Comparison of ENCODE assay signal across 8 cellular contexts in the genomic region with DNA sequence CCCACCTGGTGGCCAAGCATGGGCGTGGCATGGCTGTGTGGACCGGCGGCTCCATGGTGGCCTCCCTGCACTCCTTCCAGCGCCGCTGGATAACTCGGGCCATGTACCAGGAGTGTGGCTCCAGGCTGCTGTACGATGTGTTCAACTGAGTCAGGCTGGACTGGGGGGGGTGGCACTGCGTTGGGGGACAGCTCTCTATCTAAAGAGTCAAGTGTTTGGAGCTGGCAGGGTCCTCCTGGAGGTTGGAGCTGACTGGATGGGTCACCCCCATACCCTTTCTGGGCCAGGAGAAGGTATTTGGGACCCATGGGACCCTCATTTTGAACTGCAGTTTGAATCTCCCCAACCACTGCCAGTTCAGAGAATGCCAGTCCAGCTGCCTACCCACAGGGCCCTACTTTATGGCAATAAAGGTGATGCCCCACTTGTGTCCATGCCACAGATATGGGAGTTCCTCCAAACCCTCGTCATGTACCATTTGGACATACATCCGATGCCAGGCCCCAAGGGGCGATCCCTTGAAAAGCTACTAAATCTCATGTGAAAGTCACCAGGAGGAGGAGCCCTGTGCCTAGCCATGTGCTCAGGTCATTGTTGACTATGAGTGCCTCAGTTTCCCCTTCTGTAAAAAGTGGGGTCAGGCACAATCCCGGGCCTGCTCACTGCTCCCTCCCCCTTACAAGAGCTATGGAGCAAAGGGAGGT. TPM values are rescaled to one million over a fixed set of nuclear protein-coding genes. Genes with fewer than 3 reads are reported as not detected.
A peak's percentile ranks its signal among the peaks of the same experiment; 100 is the strongest.
DNase-seq lines count a peak whose midpoint lies in the region; ATAC-seq and TF ChIP-seq lines count a peak whose summit lies in the region.

No MANE protein-coding gene starts in this region.

- TF ChIP-seq CTCF in cardiac muscle cell (IDR thresholded peaks at IDR 0.05; ENCODE audit: low read depth, low read length): peak; percentile 92

- peaks cover 13% of the 10 kb centered on the region for H3K36me3 ChIP-seq in cardiac muscle cell

- peak overlapping the region in 1 of 3 donors; percentile 70 for H3K27ac Mint-ChIP-seq in IgD-negative memory B cell
- H3K27ac Mint-ChIP-seq in activated T-cell treated with anti-CD3 and anti-CD28 coated beads, Interleukin-2, amount 50 U/mL, for 72 hours: no peak overlapping the region

- H3K9me3 Mint-ChIP-seq in IgD-negative memory B cell: no peaks in the 10 kb centered on the region
- H3K9me3 Mint-ChIP-seq in activated T-cell treated with anti-CD3 and anti-CD28 coated beads, Interleukin-2, amount 50 U/mL, for 72 hours: no peaks in the 10 kb centered on the region

- H3K4me3 Mint-ChIP-seq in IgD-negative memory B cell: peak overlapping the region; percentile 88 to 94 (median 92)
- peak overlapping the region; percentile 87 to 95 for H3K4me3 Mint-ChIP-seq in activated T-cell treated with anti-CD3 and anti-CD28 coated beads, Interleukin-2, amount 50 U/mL, for 72 hours

- H3K27ac ChIP-seq in cardiac muscle cell (no peak overlapping the region), skin epidermis (peak overlapping the region in 13 of 21 experiments; percentile 32 to 90 (median 78))

- no peaks in the 10 kb centered on the region for H3K27me3 Mint-ChIP-seq in IgD-negative memory B cell
- H3K27me3 Mint-ChIP-seq in activated T-cell treated with anti-CD3 and anti-CD28 coated beads, Interleukin-2, amount 50 U/mL, for 72 hours (ENCODE audit: low read depth): no peaks in the 10 kb centered on the region

- peak; percentile 64 for DNase-seq in activated CD4-positive, CD25-positive, alpha-beta regulatory T cell treated with anti-CD3 and anti-CD28 coated beads, Interleukin-2, amount 50 U/mL, for 16 hours (ENCODE audit: low read depth, low spot score)
- DNase-seq in activated CD4-positive, CD25-positive, alpha-beta regulatory T cell treated with anti-CD3 and anti-CD28 coated beads, Interleukin-2, amount 50 U/mL, for 72 hours: no peak
- DNase-seq in activated T-cell treated with anti-CD3 and anti-CD28 coated beads, Interleukin-2, amount 50 U/mL, for 72 hours: peak; percentile 84 to 86
- DNase-seq in cardiac muscle cell (ENCODE audit: low read depth in 1 of 2, low spot score in 1 of 2): peak in 1 of 2 donors; percentile 78
- no peak for DNase-seq in NCI-H748 treated with DMSO at 0.1 percent for 48 hours (lab: John Stamatoyannopoulos, UW)

- no peak overlapping the region for H3K4me3 ChIP-seq in cardiac muscle cell
- H3K4me3 ChIP-seq in skin epidermis: peak overlapping the region; percentile 39 to 68 (median 58)

- H3K4me1 Mint-ChIP-seq in IgD-negative memory B cell: peaks cover 13 to 23% (median 22%) of the 10 kb centered on the region in 3 donors
- peaks cover 42% of the 10 kb centered on the region for H3K4me1 Mint-ChIP-seq in activated T-cell treated with anti-CD3 and anti-CD28 coated beads, Interleukin-2, amount 50 U/mL, for 72 hours (ENCODE audit: low read depth)

- peak; percentile 60 for ATAC-seq in activated T-cell treated with anti-CD3 and anti-CD28 coated beads, Interleukin-2, amount 50 U/mL, for 72 hours (replicated peaks in 1 of 2)
- ATAC-seq in GM21423 (IDR thresholded peaks at IDR 0.05; ENCODE audit: unreplicated experiment): no peak

- H3K4me1 ChIP-seq in cardiac muscle cell (ENCODE audit: low read depth): peaks cover 16% of the 10 kb centered on the region

- no peaks in the 10 kb centered on the region for H3K27me3 ChIP-seq in cardiac muscle cell

- no peaks in the 10 kb centered on the region for H3K36me3 Mint-ChIP-seq in IgD-negative memory B cell
- peaks cover 0 to 2% of the 10 kb centered on the region in 2 donors for H3K36me3 Mint-ChIP-seq in activated T-cell treated with anti-CD3 and anti-CD28 coated beads, Interleukin-2, amount 50 U/mL, for 72 hours (ENCODE audit: insufficient read depth in 2 of 2)

- no peaks in the 10 kb centered on the region for H3K9me3 ChIP-seq in cardiac muscle cell (ENCODE audit: low read depth)

RNA-seq across cellular contexts. Expression of a gene that starts 1.5 kb away (rescaled TPM):
- 12.0 TPM for polyA plus RNA-seq in IgD-negative memory B cell
- 1 to 10 TPM; 1.4 to 1.8 TPM for total RNA-seq in activated T-cell treated with anti-CD3 and anti-CD28 coated beads, Interleukin-2, amount 50 U/mL, for 72 hours
- 1.1 and 1.5 TPM in 2 replicates for total RNA-seq in cardiac muscle cell
- polyA plus RNA-seq in cardiac muscle cell: 1.3 and 2.2 TPM in 2 replicates

RNA-seq across cellular contexts. Expression of a gene that starts 6.0 kb away (rescaled TPM):
- polyA plus RNA-seq in IgD-negative memory B cell: 4.1 TPM
- 10 to 100 TPM; 18.5 to 18.8 TPM for total RNA-seq in activated T-cell treated with anti-CD3 and anti-CD28 coated beads, Interleukin-2, amount 50 U/mL, for 72 hours
- 185 and 187 TPM in 2 replicates for total RNA-seq in cardiac muscle cell
- 93.1 and 98.5 TPM in 2 replicates for polyA plus RNA-seq in cardiac muscle cell

RNA-seq across cellular contexts. Expression of a gene that starts 6.1 kb away (rescaled TPM):
- polyA plus RNA-seq in IgD-negative memory B cell: not detected
- under 1 TPM; 0.17 to 0.23 TPM for total RNA-seq in activated T-cell treated with anti-CD3 and anti-CD28 coated beads, Interleukin-2, amount 50 U/mL, for 72 hours
- total RNA-seq in cardiac muscle cell: 0.21 TPM in 1 of 2 replicates, not detected in the other
- polyA plus RNA-seq in cardiac muscle cell: 1.4 and 1.9 TPM in 2 replicates

RNA-seq across cellular contexts. Expression of a gene that starts 17.9 kb away (rescaled TPM):
- polyA plus RNA-seq in IgD-negative memory B cell (0.43 TPM), cardiac muscle cell (26.7 and 61.4 TPM in 2 replicates)
- 10 to 100 TPM; 64.5 to 81.5 TPM for total RNA-seq in activated T-cell treated with anti-CD3 and anti-CD28 coated beads, Interleukin-2, amount 50 U/mL, for 72 hours
- total RNA-seq in cardiac muscle cell: 21.2 and 34.6 TPM in 2 replicates

RNA-seq across cellular contexts. Expression of a gene that starts 51.9 kb away (rescaled TPM):
- polyA plus RNA-seq in IgD-negative memory B cell (16.2 TPM), cardiac muscle cell (13.8 and 14.9 TPM in 2 replicates)
- 10 to 100 TPM; 12.8 to 16.9 TPM for total RNA-seq in activated T-cell treated with anti-CD3 and anti-CD28 coated beads, Interleukin-2, amount 50 U/mL, for 72 hours
- 9.2 and 9.9 TPM in 2 replicates for total RNA-seq in cardiac muscle cell

Comparison
In these comparisons a context has a peak if more than half of its experiments do, and no peak if none do; other contexts are left out.
1. DNase-seq: peak in activated CD4-positive, CD25-positive, alpha-beta regulatory T cell treated with anti-CD3 and anti-CD28 coated beads, Interleukin-2, amount 50 U/mL, for 16 hours (single experiment) and activated T-cell treated with anti-CD3 and anti-CD28 coated beads, Interleukin-2, amount 50 U/mL, for 72 hours (2 of 2); none in activated CD4-positive, CD25-positive, alpha-beta regulatory T cell treated with anti-CD3 and anti-CD28 coated beads, Interleukin-2, amount 50 U/mL, for 72 hours (single experiment) and NCI-H748 treated with DMSO at 0.1 percent for 48 hours (single experiment).